15 cellular contexts compared by ENCODE assay signal in the genomic region with DNA sequence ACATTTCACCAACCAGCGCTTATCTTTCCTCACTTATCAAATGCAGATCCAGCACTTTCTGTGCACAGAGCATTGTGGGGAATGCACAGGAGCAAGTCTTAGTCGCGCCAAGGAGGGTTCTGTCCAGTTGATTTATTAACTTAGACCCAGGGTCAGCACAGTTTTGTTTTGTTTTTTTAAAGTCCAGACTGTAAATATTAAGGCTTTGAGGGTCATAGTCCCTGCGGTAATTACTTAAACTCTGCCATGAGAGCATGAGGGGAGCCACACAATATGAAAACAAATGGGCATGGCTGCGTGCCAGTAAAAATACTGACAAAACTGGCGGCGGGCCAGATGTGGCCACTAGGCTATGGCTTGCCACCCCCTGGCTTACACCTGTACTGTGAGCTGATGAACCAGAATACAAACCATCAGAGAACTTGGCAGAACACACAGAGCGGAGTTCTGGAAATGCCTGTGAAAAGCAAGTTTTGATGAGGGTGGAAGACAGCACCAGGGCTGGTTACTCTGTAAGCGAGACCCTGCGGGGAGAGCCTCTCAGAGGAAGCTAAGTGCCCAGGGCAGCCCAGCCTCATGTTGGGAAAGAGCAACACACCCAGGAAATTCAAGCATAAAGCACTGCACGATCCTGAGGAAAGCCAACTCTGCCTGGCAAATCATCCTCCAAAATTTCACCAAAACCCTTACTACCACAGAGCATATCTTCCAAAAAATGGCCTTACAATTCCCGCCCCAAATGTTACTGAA. TPM values are rescaled to one million over a fixed set of nuclear protein-coding genes. Genes with fewer than 3 reads are reported as not detected.
DNase-seq lines count a peak whose midpoint lies in the region; ATAC-seq and TF ChIP-seq lines count a peak whose summit lies in the region.
"Had no signal": no experiment of that assay in that cellular context is flagged by ENCODE, and none has a peak within 500 bp of the region (broad histone marks: within the 10 kb centered on the region; RNA-seq: fewer than 3 reads in every experiment).

No MANE protein-coding gene starts in this region.

- TF ChIP-seq CTCF in RWPE2 (IDR thresholded peaks at IDR 0.05; ENCODE audit: poor library complexity, severe bottlenecking): no peak

- H3K4me3 Mint-ChIP-seq in activated CD4-positive, alpha-beta memory T cell treated with anti-CD3 and anti-CD28 coated beads, Interleukin-2, amount 10 ng/mL, durations not matched to agents 7 days and 5 days: no peak overlapping the region
- no peak overlapping the region for H3K4me3 Mint-ChIP-seq in activated CD4-positive, alpha-beta T cell treated with anti-CD3 and anti-CD28 coated beads, Interleukin-2, amount 10 ng/mL, durations not matched to agents 7 days and 5 days
- H3K4me3 Mint-ChIP-seq: CD14-positive monocyte, WTC11 had no signal

- peak; percentile 70 for DNase-seq in DMS153 treated with DMSO at 0.1 percent for 48 hours (lab: John Stamatoyannopoulos, UW; ENCODE audit: unreplicated experiment)
- DNase-seq in NCI-H128 (lab: John Stamatoyannopoulos, UW; ENCODE audit: unreplicated experiment): peak; percentile 97
- DNase-seq in RWPE2 (ENCODE audit: low spot score): no peak
- DNase-seq in mucosa of gallbladder (ENCODE audit: low spot score): peak; percentile 71
- no peak for DNase-seq in activated CD4-positive, alpha-beta memory T cell treated with anti-CD3 and anti-CD28 coated beads, Interleukin-2, amount 10 ng/mL, durations not matched to agents 7 days and 5 days
- no peak for DNase-seq in Ammon's horn (ENCODE audit: low spot score)
- DNase-seq in activated CD4-positive, alpha-beta T cell treated with anti-CD3 and anti-CD28 coated beads, Interleukin-2, amount 10 ng/mL, durations not matched to agents 7 days and 5 days: no peak
- no peak for DNase-seq in activated CD4-positive, CD25-positive, alpha-beta regulatory T cell (lab: John Stamatoyannopoulos, UW)
- DNase-seq: NCI-H526 treated with DMSO at 0.1 percent for 48 hours, retina had no signal

- H3K36me3 Mint-ChIP-seq in activated CD4-positive, alpha-beta memory T cell treated with anti-CD3 and anti-CD28 coated beads, Interleukin-2, amount 10 ng/mL, durations not matched to agents 7 days and 5 days (ENCODE audit: low read depth): no peaks in the 10 kb centered on the region
- no peaks in the 10 kb centered on the region for H3K36me3 Mint-ChIP-seq in activated CD4-positive, alpha-beta T cell treated with anti-CD3 and anti-CD28 coated beads, Interleukin-2, amount 10 ng/mL, durations not matched to agents 7 days and 5 days (ENCODE audit: low read depth)
- H3K36me3 Mint-ChIP-seq: CD14-positive monocyte had no signal

- ATAC-seq in RWPE2 (ENCODE audit: low read depth): peak; percentile 19; the same call in 1 of the 3 replicates
- ATAC-seq: WTC11 had no signal

- POLR2A ChIA-PET in activated CD4-positive, alpha-beta memory T cell treated with anti-CD3 and anti-CD28 coated beads, Interleukin-2, amount 10 ng/mL, durations not matched to agents 7 days and 5 days (lab: Charles Lee): no interaction called here
- POLR2A ChIA-PET in activated CD4-positive, alpha-beta T cell treated with anti-CD3 and anti-CD28 coated beads, Interleukin-2, amount 10 ng/mL, durations not matched to agents 7 days and 5 days (lab: Charles Lee): no interaction called here

- no peak overlapping the region for H3K4me3 ChIP-seq in RWPE2 (ENCODE audit: severe bottlenecking)
- H3K4me3 ChIP-seq: adrenal gland had no signal

- H3K36me3 ChIP-seq in RWPE2 (ENCODE audit: low read depth): no peaks in the 10 kb centered on the region
- H3K36me3 ChIP-seq: adrenal gland had no signal

- H3K27ac Mint-ChIP-seq in activated CD4-positive, alpha-beta memory T cell treated with anti-CD3 and anti-CD28 coated beads, Interleukin-2, amount 10 ng/mL, durations not matched to agents 7 days and 5 days: no peak overlapping the region
- H3K27ac Mint-ChIP-seq in activated CD4-positive, alpha-beta T cell treated with anti-CD3 and anti-CD28 coated beads, Interleukin-2, amount 10 ng/mL, durations not matched to agents 7 days and 5 days: no peak overlapping the region
- H3K27ac Mint-ChIP-seq: CD14-positive monocyte, WTC11 had no signal

- H3K4me1 Mint-ChIP-seq in activated CD4-positive, alpha-beta memory T cell treated with anti-CD3 and anti-CD28 coated beads, Interleukin-2, amount 10 ng/mL, durations not matched to agents 7 days and 5 days: no peaks in the 10 kb centered on the region
- H3K4me1 Mint-ChIP-seq in activated CD4-positive, alpha-beta T cell treated with anti-CD3 and anti-CD28 coated beads, Interleukin-2, amount 10 ng/mL, durations not matched to agents 7 days and 5 days: no peaks in the 10 kb centered on the region
- H3K4me1 Mint-ChIP-seq: CD14-positive monocyte had no signal

- no peaks in the 10 kb centered on the region for H3K27me3 ChIP-seq in RWPE2 (ENCODE audit: insufficient read depth, poor library complexity, severe bottlenecking)
- H3K27me3 ChIP-seq: adrenal gland had no signal

- H3K9me3 Mint-ChIP-seq in activated CD4-positive, alpha-beta memory T cell treated with anti-CD3 and anti-CD28 coated beads, Interleukin-2, amount 10 ng/mL, durations not matched to agents 7 days and 5 days: peaks cover 11% of the 10 kb centered on the region
- H3K9me3 Mint-ChIP-seq in activated CD4-positive, alpha-beta T cell treated with anti-CD3 and anti-CD28 coated beads, Interleukin-2, amount 10 ng/mL, durations not matched to agents 7 days and 5 days: no peaks in the 10 kb centered on the region

- H3K4me1 ChIP-seq in RWPE2 (ENCODE audit: insufficient read depth, poor library complexity, severe bottlenecking): no peaks in the 10 kb centered on the region

- H3K27me3 Mint-ChIP-seq in activated CD4-positive, alpha-beta memory T cell treated with anti-CD3 and anti-CD28 coated beads, Interleukin-2, amount 10 ng/mL, durations not matched to agents 7 days and 5 days: no peaks in the 10 kb centered on the region
- H3K27me3 Mint-ChIP-seq in activated CD4-positive, alpha-beta T cell treated with anti-CD3 and anti-CD28 coated beads, Interleukin-2, amount 10 ng/mL, durations not matched to agents 7 days and 5 days: no peaks in the 10 kb centered on the region

- CTCF ChIA-PET in activated CD4-positive, alpha-beta memory T cell treated with anti-CD3 and anti-CD28 coated beads, Interleukin-2, amount 10 ng/mL, durations not matched to agents 7 days and 5 days (lab: Charles Lee): no interaction called here
- CTCF ChIA-PET in activated CD4-positive, alpha-beta T cell treated with anti-CD3 and anti-CD28 coated beads, Interleukin-2, amount 10 ng/mL, durations not matched to agents 7 days and 5 days (lab: Charles Lee): no interaction called here

- H3K9me3 ChIP-seq in RWPE2 (ENCODE audit: severe bottlenecking): no peaks in the 10 kb centered on the region
- H3K9me3 ChIP-seq: adrenal gland had no signal

- no peak overlapping the region for H3K27ac ChIP-seq in RWPE2 (ENCODE audit: poor library complexity, severe bottlenecking)
- H3K27ac ChIP-seq: adrenal gland, coronary artery, KMS-11 had no signal

RNA-seq across cellular contexts. Expression of gene L3MBTL4, which starts 43.6 kb away (rescaled TPM):
- total RNA-seq in mucosa of gallbladder: 16.1 TPM
- total RNA-seq in activated CD4-positive, alpha-beta memory T cell treated with anti-CD3 and anti-CD28 coated beads, Interleukin-2, amount 10 ng/mL, durations not matched to agents 7 days and 5 days: under 1 TPM in 1 of 2 experiments, not detected in 1; 0.20 TPM
- total RNA-seq in activated CD4-positive, alpha-beta T cell treated with anti-CD3 and anti-CD28 coated beads, Interleukin-2, amount 10 ng/mL, durations not matched to agents 7 days and 5 days: under 1 TPM; 0.27 to 0.33 TPM

Comparison
In these comparisons a context has a peak if more than half of its experiments do, and no peak if none do; other contexts are left out.
1. DNase-seq: peak in DMS153 treated with DMSO at 0.1 percent for 48 hours (single experiment), NCI-H128 (single experiment) and mucosa of gallbladder (single experiment); none in RWPE2 (single experiment), activated CD4-positive, alpha-beta memory T cell treated with anti-CD3 and anti-CD28 coated beads, Interleukin-2, amount 10 ng/mL, durations not matched to agents 7 days and 5 days (single experiment), Ammon's horn (single experiment), activated CD4-positive, alpha-beta T cell treated with anti-CD3 and anti-CD28 coated beads, Interleukin-2, amount 10 ng/mL, durations not matched to agents 7 days and 5 days (single experiment) and activated CD4-positive, CD25-positive, alpha-beta regulatory T cell (0 of 4).
2. RNA of gene L3MBTL4, which starts 43.6 kb away (total RNA-seq): 16.1 TPM in mucosa of gallbladder (single experiment); 0.27 to 0.33 TPM in activated CD4-positive, alpha-beta T cell treated with anti-CD3 and anti-CD28 coated beads, Interleukin-2, amount 10 ng/mL, durations not matched to agents 7 days and 5 days and 0.20 TPM in activated CD4-positive, alpha-beta memory T cell treated with anti-CD3 and anti-CD28 coated beads, Interleukin-2, amount 10 ng/mL, durations not matched to agents 7 days and 5 days; every median in the first group is over 10 times any median in the second.